ENCODE assay signal across 20 cellular contexts in genomic region chr7:44288381-44288685, GRCh38. TPM values are rescaled to one million over a fixed set of nuclear protein-coding genes. Genes with fewer than 3 reads are reported as not detected.
DNase-seq lines count a peak whose midpoint lies in the region; ATAC-seq and TF ChIP-seq lines count a peak whose summit lies in the region.
"Had no signal": no experiment of that assay in that cellular context is flagged by ENCODE, and none has a peak within 500 bp of the region (broad histone marks: within the 10 kb centered on the region; RNA-seq: fewer than 3 reads in every experiment).

No MANE protein-coding gene starts in this region.

- H3K4me2 ChIP-seq in BLaER1 (peak overlapping the region; percentile 81), neuronal stem cell (ENCODE audit: insufficient read depth, low read length, poor library complexity, severe bottlenecking) (no peak overlapping the region), GM23248 (ENCODE audit: unreplicated experiment) (no peak overlapping the region)
- H3K4me2 ChIP-seq: PC-9 had no signal

- peaks cover 1% of the 10 kb centered on the region for H3K79me1 ChIP-seq in neuronal stem cell (ENCODE audit: low read depth, low read length)

- no peak overlapping the region for H3K4me3 Mint-ChIP-seq in activated T-cell treated with anti-CD3 and anti-CD28 coated beads, Interleukin-2, amount 50 U/mL, for 24 hours
- no peak overlapping the region for H3K4me3 Mint-ChIP-seq in activated T-cell treated with anti-CD3 and anti-CD28 coated beads, Interleukin-2, amount 50 U/mL, for 72 hours
- H3K4me3 Mint-ChIP-seq: CD4-positive, alpha-beta memory T cell; IgD-negative memory B cell had no signal

- H3F3A ChIP-seq in GM23248 (ENCODE audit: insufficient read depth) = no peaks in the 10 kb centered on the region

- no peak overlapping the region for H2BK15ac ChIP-seq in neuronal stem cell (ENCODE audit: low read length)

- peak overlapping the region; percentile 80 for H3K27ac ChIP-seq in BLaER1
- peak overlapping the region in 1 of 5 donors; percentile 12 for H3K27ac ChIP-seq in adrenal gland
- H3K27ac ChIP-seq in neuronal stem cell (replicated peaks; ENCODE audit: low read length) = no peak overlapping the region
- H3K27ac ChIP-seq in GM23248 = no peak overlapping the region
- H3K27ac ChIP-seq: PC-9 had no signal

- POLR2A ChIA-PET in GM10248 (lab: Yijun Ruan, JAX) = no interaction called here

- H3K4me1 ChIP-seq in BLaER1 (peaks cover 82% of the 10 kb centered on the region), adrenal gland (replicated peaks in 1 of 2) (peaks cover 0 to 15% of the 10 kb centered on the region in 2 donors), neuronal stem cell (ENCODE audit: control insufficient read depth in 2 of 2, insufficient read depth in 1 of 2, low read depth in 1 of 2, low read length in 2 of 2) (peaks cover 0 to 3% of the 10 kb centered on the region in 2 donors), GM23248 (ENCODE audit: insufficient read depth) (no peaks in the 10 kb centered on the region)
- H3K4me1 ChIP-seq: HAP-1 had no signal

- H3K4me3 ChIP-seq in BLaER1 (no peak overlapping the region), adrenal gland (no peak overlapping the region), neuronal stem cell (ENCODE audit: low read length in 2 of 2) (no peak overlapping the region), GM23248 (no peak overlapping the region)
- H3K4me3 ChIP-seq: HAP-1, PC-9 had no signal

- no peaks in the 10 kb centered on the region for H4K20me1 ChIP-seq in BLaER1
- no peaks in the 10 kb centered on the region for H4K20me1 ChIP-seq in GM23248 (ENCODE audit: insufficient read depth)

- peak; percentile 8 for DNase-seq in activated T-cell treated with anti-CD3 and anti-CD28 coated beads, Interleukin-2, amount 50 U/mL, for 24 hours
- DNase-seq in activated T-cell treated with anti-CD3 and anti-CD28 coated beads, Interleukin-2, amount 50 U/mL, for 72 hours = no peak
- DNase-seq in adrenal gland (peak in 5 of 7 donors; percentile 3 to 50 (median 8)), neuronal stem cell (ENCODE audit: low spot score) (no peak), GM23248 (no peak), NCI-H524 (lab: John Stamatoyannopoulos, UW) (no peak), GM10248 (ENCODE audit: extremely low spot score) (no peak)
- DNase-seq: DMS53, EL, Karpas-422, NCI-H1417 treated with DMSO at 0.1 percent for 48 hours, NCI-H187 treated with DMSO at 0.1 percent for 48 hours, NCI-H226, NCI-H524 treated with DMSO at 0.1 percent for 48 hours, PC-9 had no signal

- H3K9me3 Mint-ChIP-seq in activated T-cell treated with anti-CD3 and anti-CD28 coated beads, Interleukin-2, amount 50 U/mL, for 24 hours = no peaks in the 10 kb centered on the region
- no peaks in the 10 kb centered on the region for H3K9me3 Mint-ChIP-seq in activated T-cell treated with anti-CD3 and anti-CD28 coated beads, Interleukin-2, amount 50 U/mL, for 72 hours
- H3K9me3 Mint-ChIP-seq: IgD-negative memory B cell had no signal

- no peaks in the 10 kb centered on the region for H3K27me3 ChIP-seq in BLaER1
- no peaks in the 10 kb centered on the region for H3K27me3 ChIP-seq in adrenal gland
- H3K27me3 ChIP-seq in neuronal stem cell (ENCODE audit: control insufficient read depth in 3 of 3, insufficient read depth in 3 of 3, low read depth in 1 of 3, low read length in 3 of 3) = peaks cover 0 to 43% (median 0%) of the 10 kb centered on the region in 3 experiments
- H3K27me3 ChIP-seq in GM23248 (replicated peaks; ENCODE audit: insufficient read depth) = peaks cover 12% of the 10 kb centered on the region
- H3K27me3 ChIP-seq: BE2C had no signal

- no peak overlapping the region for H3K9ac ChIP-seq in BLaER1
- H3K9ac ChIP-seq in neuronal stem cell (ENCODE audit: low read depth, low read length, poor library complexity) = no peak overlapping the region
- no peak overlapping the region for H3K9ac ChIP-seq in GM23248

- H2BK120ac ChIP-seq in neuronal stem cell (ENCODE audit: low read depth, low read length) = no peak overlapping the region

- H4K8ac ChIP-seq in neuronal stem cell (ENCODE audit: low read depth, low read length) = no peak overlapping the region

- 93 to 96% (median 94%) methylated on average over 9 of the region's 9 CpGs for WGBS in adrenal gland, 4 donors
- no CpG with 5 or more reads among the region's 9 CpGs for WGBS in neuronal stem cell (ENCODE audit: extremely low coverage in 2 of 2, insufficient read length in 2 of 2, insufficient replicate concordance in 1 of 2), 2 donors
- WGBS in GM23248 (ENCODE audit: low coverage in 1 of 2, low lambda C conversion rate in 2 of 2, missing lambda C conversion rate in 2 of 2), 2 experiments = 89% methylated on average over 9 of the region's 9 CpGs

- no peak overlapping the region for H3K23ac ChIP-seq in neuronal stem cell (ENCODE audit: low read depth, low read length, poor library complexity)

- ATAC-seq in activated T-cell treated with anti-CD3 and anti-CD28 coated beads, Interleukin-2, amount 50 U/mL, for 72 hours (replicated peaks in 1 of 2) = no peak

- no peak overlapping the region for H3K27ac Mint-ChIP-seq in activated T-cell treated with anti-CD3 and anti-CD28 coated beads, Interleukin-2, amount 50 U/mL, for 24 hours
- H3K27ac Mint-ChIP-seq in activated T-cell treated with anti-CD3 and anti-CD28 coated beads, Interleukin-2, amount 50 U/mL, for 72 hours = no peak overlapping the region
- H3K27ac Mint-ChIP-seq: CD4-positive, alpha-beta memory T cell; IgD-negative memory B cell had no signal

- H3K9me3 ChIP-seq in BLaER1 (no peaks in the 10 kb centered on the region), adrenal gland (replicated peaks in 1 of 3) (no peaks in the 10 kb centered on the region), neuronal stem cell (replicated peaks in 1 of 2; ENCODE audit: control insufficient read depth in 2 of 2, insufficient read depth in 1 of 2, low read depth in 1 of 2, low read length in 2 of 2) (no peaks in the 10 kb centered on the region), GM23248 (ENCODE audit: low read depth) (no peaks in the 10 kb centered on the region)
- H3K9me3 ChIP-seq: BE2C, HAP-1 had no signal

- no peak overlapping the region for H2BK5ac ChIP-seq in neuronal stem cell (ENCODE audit: low read length)

- H3K4ac ChIP-seq in neuronal stem cell (ENCODE audit: low read length) = no peak overlapping the region

- in situ Hi-C loops in GM23248 (cut with MboI) = no loop called here

- TF ChIP-seq POLR2A in adrenal gland (IDR thresholded peaks at IDR 0.05) = no peak

- TF ChIP-seq CTCF in adrenal gland (IDR thresholded peaks at IDR 0.05) (no peak), GM10248 (IDR thresholded peaks at IDR 0.05; ENCODE audit: control extremely low read depth, extremely low read depth, low read depth, missing control alignments) (no peak)

- H3K36me3 ChIP-seq in BLaER1 = no peaks in the 10 kb centered on the region
- H3K36me3 ChIP-seq in adrenal gland (replicated peaks in 1 of 2) = no peaks in the 10 kb centered on the region
- no peaks in the 10 kb centered on the region for H3K36me3 ChIP-seq in neuronal stem cell (replicated peaks in 1 of 2; ENCODE audit: control insufficient read depth in 2 of 2, insufficient read depth in 2 of 2, low read length in 2 of 2)
- H3K36me3 ChIP-seq in GM23248 (ENCODE audit: low read depth) = no peaks in the 10 kb centered on the region
- H3K36me3 ChIP-seq: BE2C, HAP-1 had no signal

- no peaks in the 10 kb centered on the region for H3K36me3 Mint-ChIP-seq in activated T-cell treated with anti-CD3 and anti-CD28 coated beads, Interleukin-2, amount 50 U/mL, for 24 hours (ENCODE audit: low read depth)
- no peaks in the 10 kb centered on the region for H3K36me3 Mint-ChIP-seq in activated T-cell treated with anti-CD3 and anti-CD28 coated beads, Interleukin-2, amount 50 U/mL, for 72 hours (ENCODE audit: insufficient read depth in 2 of 2)
- H3K36me3 Mint-ChIP-seq: CD4-positive, alpha-beta memory T cell had no signal

- peaks cover 23% of the 10 kb centered on the region for H3K27me3 Mint-ChIP-seq in activated T-cell treated with anti-CD3 and anti-CD28 coated beads, Interleukin-2, amount 50 U/mL, for 24 hours
- H3K27me3 Mint-ChIP-seq in activated T-cell treated with anti-CD3 and anti-CD28 coated beads, Interleukin-2, amount 50 U/mL, for 72 hours (ENCODE audit: low read depth) = peaks cover 24% of the 10 kb centered on the region

- H3K4me1 Mint-ChIP-seq in activated T-cell treated with anti-CD3 and anti-CD28 coated beads, Interleukin-2, amount 50 U/mL, for 24 hours (ENCODE audit: low read depth) = no peaks in the 10 kb centered on the region
- no peaks in the 10 kb centered on the region for H3K4me1 Mint-ChIP-seq in activated T-cell treated with anti-CD3 and anti-CD28 coated beads, Interleukin-2, amount 50 U/mL, for 72 hours (ENCODE audit: low read depth)
- H3K4me1 Mint-ChIP-seq: CD4-positive, alpha-beta memory T cell had no signal

- H4K91ac ChIP-seq in neuronal stem cell (ENCODE audit: low read depth, low read length, poor library complexity) = no peak overlapping the region

- intact Hi-C loops in adrenal gland (cut with DNase I) = no loop called here

- H2BK12ac ChIP-seq in neuronal stem cell (ENCODE audit: low read length) = no peak overlapping the region

- H2AFZ ChIP-seq in neuronal stem cell (ENCODE audit: low read length) (no peak overlapping the region), GM23248 (no peak overlapping the region)
- H2AFZ ChIP-seq: PC-9 had no signal

- no peak overlapping the region for H3K14ac ChIP-seq in neuronal stem cell (ENCODE audit: low read length)

- no peaks in the 10 kb centered on the region for H3K9me2 ChIP-seq in GM23248 (ENCODE audit: insufficient read depth)

- CTCF ChIA-PET in GM10248 (lab: Yijun Ruan, JAX) = no interaction called here

- H2AK5ac ChIP-seq in neuronal stem cell (ENCODE audit: low read depth, low read length) = no peak overlapping the region

- peak overlapping the region; percentile 42 for H3K18ac ChIP-seq in neuronal stem cell (ENCODE audit: low read length)

- no peaks in the 10 kb centered on the region for H3K79me2 ChIP-seq in GM23248 (ENCODE audit: insufficient read depth)

RNA-seq across cellular contexts. Expression of gene CAMK2B, which starts 37.1 kb away (rescaled TPM):
- 1 to 10 TPM in 1 of 2 donors, under 1 TPM in 1; 0.86 to 1.4 TPM for total RNA-seq in activated T-cell treated with anti-CD3 and anti-CD28 coated beads, Interleukin-2, amount 50 U/mL, for 72 hours
- total RNA-seq in adrenal gland = 1 to 10 TPM in 4 of 8 donors, under 1 TPM in 2, not detected in 2; 0.25 to 9.2 (median 3.4) TPM
- polyA plus RNA-seq in adrenal gland = 10 to 100 TPM in 2 of 3 donors, 1 to 10 TPM in 1; 8.1 to 82.3 (median 12.1) TPM
- polyA plus RNA-seq in neuronal stem cell (2013, experiment 1 of 2) = 0.79 TPM
- polyA plus RNA-seq in neuronal stem cell (2013, experiment 2 of 2) = 0.65 TPM
- total RNA-seq in GM23248 (2014; rRNA removed; shearing (Covaris generic)) = 2.5 and 9.1 TPM in 2 replicates
- 0.78 and 0.79 TPM in 2 replicates for polyA plus RNA-seq in GM23248 (2016; fragmentation: Nextera tagmentation; extraction: Ambion mirVana)
- total RNA-seq: CD4-positive, alpha-beta memory T cell had no signal
- polyA plus RNA-seq: CD4-positive, alpha-beta memory T cell; IgD-negative memory B cell had no signal

Comparison
In these comparisons a context has a peak if more than half of its experiments do, and no peak if none do; other contexts are left out.
1. DNase-seq: peak in activated T-cell treated with anti-CD3 and anti-CD28 coated beads, Interleukin-2, amount 50 U/mL, for 24 hours (single experiment) and adrenal gland (5 of 7); none in activated T-cell treated with anti-CD3 and anti-CD28 coated beads, Interleukin-2, amount 50 U/mL, for 72 hours (0 of 2), neuronal stem cell (single experiment), GM23248 (single experiment), NCI-H524 (0 of 2) and GM10248 (single experiment).